8 cellular contexts compared by ENCODE assay signal in the genomic region with DNA sequence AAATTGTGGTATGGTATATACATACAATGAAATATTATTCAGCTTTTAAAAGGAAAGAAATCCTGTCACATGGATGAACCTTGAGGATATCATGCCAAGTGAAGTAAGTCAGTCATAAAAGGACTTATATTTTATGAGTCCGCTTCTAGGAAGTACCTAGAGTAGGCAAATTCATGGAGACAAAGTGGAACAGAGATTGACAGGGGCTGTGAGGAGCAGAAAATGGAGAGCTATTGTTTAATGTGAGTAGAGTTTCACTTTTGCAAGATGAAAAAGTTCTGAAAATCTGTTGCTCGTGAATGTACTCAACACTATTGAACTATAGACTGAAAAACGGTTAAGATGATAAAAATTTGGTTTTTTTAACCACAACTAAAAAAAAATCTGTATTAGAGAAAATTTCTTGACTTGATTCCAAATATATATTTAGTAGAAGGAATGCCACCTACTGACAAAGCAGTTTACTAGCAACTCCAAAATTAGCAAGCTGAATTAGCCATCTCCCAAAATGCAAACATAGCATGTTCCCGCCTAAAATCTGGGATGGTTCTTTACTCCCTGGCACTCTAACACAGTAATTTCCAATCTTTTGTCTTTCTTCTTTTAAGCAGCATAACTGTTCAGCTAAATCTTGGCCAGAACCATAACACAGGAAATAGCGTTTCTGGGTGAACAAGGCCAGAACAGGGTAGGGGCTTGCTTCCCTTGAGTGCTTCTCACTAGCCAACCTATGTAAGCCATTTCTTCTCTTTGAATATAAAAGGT. TPM values are rescaled to one million over a fixed set of nuclear protein-coding genes. Genes with fewer than 3 reads are reported as not detected.
DNase-seq lines count a peak whose midpoint lies in the region; ATAC-seq, FAIRE-seq and TF ChIP-seq lines count a peak whose summit lies in the region.

No MANE protein-coding gene starts in this region.

- DNase-seq in CD1c-positive myeloid dendritic cell (ENCODE audit: extremely low spot score) (peak; percentile 2), K562 (ENCODE audit: extremely low read depth in 1 of 4, low spot score in 3 of 4) (peak in 1 of 4 experiments; percentile 49), mesothelial cell of epicardium (ENCODE audit: low spot score in 2 of 2, unreplicated experiment in 2 of 2) (no peak), iPS-NIHi7 (ENCODE audit: extremely low spot score) (no peak), COLO829 (ENCODE audit: low spot score) (no peak)
- peak; percentile 36 for DNase-seq in Jurkat, Clone E6-1 (ENCODE audit: low read depth, low spot score)

- ATAC-seq in K562 (no peak), HG03045 (IDR thresholded peaks at IDR 0.05; ENCODE audit: unreplicated experiment) (no peak), HG03175 (IDR thresholded peaks at IDR 0.05; ENCODE audit: unreplicated experiment) (no peak)

- H3K27me3 ChIP-seq in K562 (ENCODE audit: control insufficient read depth in 2 of 2, insufficient read depth in 2 of 2, low read length in 2 of 2) = no peaks in the 10 kb centered on the region

- no peak overlapping the region for H2AFZ ChIP-seq in K562 (ENCODE audit: low read depth, low read length)

- no peak for TF ChIP-seq POLR2A in K562 (conservative IDR thresholded peaks at IDR 0.05)

- H3K4me3 ChIP-seq in Jurkat, Clone E6-1 (ENCODE audit: low read length) = peak overlapping the region; percentile 93
- peak overlapping the region; percentile 70 for H3K4me3 ChIP-seq in K562

- CTCF ChIA-PET in K562 (lab: Yijun Ruan, JAX; ENCODE audit: low intra/inter-chr PET ratio) = interaction anchor here (0.6 to 2.1 kb wide), 6 partner anchors 87 to 298 kb away, joined by 3 to 14 read pairs (median 4); a partner anchor contains a TSS

- peak overlapping the region; percentile 97 for H3K4me2 ChIP-seq in K562 (ENCODE audit: insufficient read depth, low read length)

- H3K79me2 ChIP-seq in K562 (ENCODE audit: control insufficient read depth, insufficient read depth, low read length) = peaks cover 92% of the 10 kb centered on the region

- peak overlapping the region; percentile 97 for H3K27ac ChIP-seq in K562 (ENCODE audit: extremely low read depth, low read depth, low read length)

- 20% methylated on average over 5 of the region's 5 CpGs for WGBS in K562 (ENCODE audit: insufficient coverage, low coverage, missing lambda C conversion rate)

- BruUV-seq in K562 (replicated peaks; lab: Mats Ljungman, UMichigan) = no TSS peak

- peak overlapping the region; percentile 55 for H3K27ac Mint-ChIP-seq in mesothelial cell of epicardium

- POLR2A ChIA-PET in K562 (lab: Yijun Ruan, JAX) = interaction anchor here (0.5 to 5.4 kb wide), 24 partner anchors 14 to 611 kb away, joined by 3 to 148 read pairs (median 4); a partner anchor contains a TSS

- H3K4me3 Mint-ChIP-seq in mesothelial cell of epicardium = peak overlapping the region; percentile 97

- TF ChIP-seq RAD21 in K562 (CRISPR knock-in tag; conservative IDR thresholded peaks at IDR 0.05 in 1 of 2, IDR thresholded peaks at IDR 0.05 in 1 of 2) = peak in 1 of 2 experiments; percentile 73; a peak in 2 of 4 replicates

- no peaks in the 10 kb centered on the region for H3K27me3 Mint-ChIP-seq in mesothelial cell of epicardium (ENCODE audit: low read depth)

- no peaks in the 10 kb centered on the region for H3K9me1 ChIP-seq in K562 (ENCODE audit: control insufficient read depth, insufficient read depth, low read length)

- no peaks in the 10 kb centered on the region for H3K9me3 Mint-ChIP-seq in mesothelial cell of epicardium

- peak overlapping the region; percentile 96 to 97 for H3K9ac ChIP-seq in K562 (ENCODE audit: insufficient read depth in 1 of 2, low read depth in 2 of 2, low read length in 2 of 2)

- peaks cover 64% of the 10 kb centered on the region for H3K36me3 ChIP-seq in K562 (ENCODE audit: control insufficient read depth, insufficient read depth, low read length)

- peaks cover 28% of the 10 kb centered on the region for H3K4me1 Mint-ChIP-seq in mesothelial cell of epicardium

- H3K36me3 Mint-ChIP-seq in mesothelial cell of epicardium = peaks cover 6% of the 10 kb centered on the region

- H4K20me1 ChIP-seq in K562 (replicated peaks; ENCODE audit: control insufficient read depth, insufficient read depth, low read length) = peaks cover 45% of the 10 kb centered on the region

- H3K9me3 ChIP-seq in K562 (replicated peaks; ENCODE audit: control insufficient read depth, insufficient read depth, low read depth, low read length) = no peaks in the 10 kb centered on the region

- intact Hi-C loops in K562 (cut with micrococcal nuclease) = loop anchor here (1.0 to 5.0 kb wide), 5 partner anchors 80 to 355 kb away; a partner anchor contains a TSS

- FAIRE-seq in K562 (lab: Jason Lieb, UNC) = peak; percentile 11

- TF ChIP-seq CTCF in K562 (IDR thresholded peaks at IDR 0.05 in 2 of 3, conservative IDR thresholded peaks at IDR 0.05 in 1 of 3; ENCODE audit: insufficient read depth in 2 of 3, low read depth in 1 of 3, low read length in 3 of 3) (peak in 2 of 3 experiments; percentile 51 to 84; a peak in 3 of 6 replicates), mesothelial cell of epicardium (IDR thresholded peaks at IDR 0.05; ENCODE audit: unreplicated experiment) (no peak)

- H3K4me1 ChIP-seq in K562 (replicated peaks in 1 of 2; ENCODE audit: control insufficient read depth in 2 of 2, insufficient read depth in 2 of 2, low read length in 2 of 2) = peaks cover 7 to 16% of the 10 kb centered on the region in 2 experiments

- no peak for TF ChIP-seq EP300 in K562 (IDR thresholded peaks at IDR 0.05; ENCODE audit: low read length)

- in situ Hi-C loops in K562 (cut with MboI) = no loop called here

RNA-seq across cellular contexts. Expression of a gene that starts 1.5 kb away (rescaled TPM):
- polyA plus RNA-seq in Jurkat, Clone E6-1 (2012; ENCODE audit: insufficient read depth, insufficient read length) = 130 TPM
- 307 and 375 TPM in 2 replicates for total RNA-seq in K562 (2011; cell fraction: chromatin; rRNA removed; ENCODE audit: low replicate concordance)
- 219 and 230 TPM in 2 replicates for total RNA-seq in K562 (2011; cell fraction: nucleolus; rRNA removed)
- 278 and 374 TPM in 2 replicates for total RNA-seq in K562 (2011; cell fraction: nucleoplasm; rRNA removed)
- 238 and 290 TPM in 2 replicates for total RNA-seq in K562 (2014; rRNA removed)
- total RNA-seq in K562 (2014; rRNA removed; fragmentation: Illumina TruSeq; extraction: Trizol) = 361 and 365 TPM in 2 replicates
- total RNA-seq in K562 (2015; rRNA removed; fragmentation: Illumina TruSeq; extraction: Trizol) = 330 and 363 TPM in 2 replicates
- total RNA-seq in K562 (2021) = 284 and 307 TPM in 2 replicates
- polyA plus RNA-seq in K562 (2011; rRNA removed) = 428 and 564 TPM in 2 replicates
- polyA plus RNA-seq in K562 (2011; cell fraction: cytosol; rRNA removed) = 516 and 625 TPM in 2 replicates
- polyA plus RNA-seq in K562 (2011; cell fraction: nucleus; rRNA removed) = 577 and 723 TPM in 2 replicates
- polyA plus RNA-seq in K562 (2012) = 381 and 502 TPM in 2 replicates
- polyA plus RNA-seq in K562 (2014; fragmentation: Illumina TruSeq; extraction: Trizol) = 551 and 645 TPM in 2 replicates
- polyA plus RNA-seq in K562 (2014; fragmentation: Nextera tagmentation; extraction: Ambion mirVana) = 100 to 1,000 TPM; 503 to 627 TPM
- 321 and 446 TPM in 2 replicates for polyA plus RNA-seq in K562 (2014; rRNA removed)
- 432 and 439 TPM in 2 replicates for polyA minus RNA-seq in K562 (2011; rRNA and poly(A)+ RNA removed)
- 143 and 172 TPM in 2 replicates for polyA minus RNA-seq in K562 (2011; cell fraction: cytosol; rRNA and poly(A)+ RNA removed)
- polyA minus RNA-seq in K562 (2011; cell fraction: nucleus; rRNA and poly(A)+ RNA removed) = 99.8 and 195 TPM in 2 replicates
- 38.8 to 45.0 TPM (median 43.2 TPM) in 3 replicates for total RNA-seq in mesothelial cell of epicardium

RNA-seq across cellular contexts. Expression of a gene that starts 2.2 kb away (rescaled TPM):
- 151 TPM for polyA plus RNA-seq in Jurkat, Clone E6-1 (2012; ENCODE audit: insufficient read depth, insufficient read length)
- 810 and 853 TPM in 2 replicates for total RNA-seq in K562 (2011; cell fraction: chromatin; rRNA removed; ENCODE audit: low replicate concordance)
- total RNA-seq in K562 (2011; cell fraction: nucleolus; rRNA removed) = 339 and 346 TPM in 2 replicates
- total RNA-seq in K562 (2011; cell fraction: nucleoplasm; rRNA removed) = 307 and 398 TPM in 2 replicates
- total RNA-seq in K562 (2014; rRNA removed) (415 and 450 TPM in 2 replicates), K562 (2014; rRNA removed; fragmentation: Illumina TruSeq; extraction: Trizol) (263 and 295 TPM in 2 replicates), K562 (2015; rRNA removed; fragmentation: Illumina TruSeq; extraction: Trizol) (239 and 251 TPM in 2 replicates), K562 (2021) (312 and 319 TPM in 2 replicates), mesothelial cell of epicardium (12.2 to 15.3 TPM (median 12.5 TPM) in 3 replicates)
- polyA plus RNA-seq in K562 (2011; rRNA removed) (580 and 584 TPM in 2 replicates), K562 (2014; fragmentation: Illumina TruSeq; extraction: Trizol) (412 and 430 TPM in 2 replicates), K562 (2014; fragmentation: Nextera tagmentation; extraction: Ambion mirVana) (100 to 1,000 TPM; 276 to 465 TPM), K562 (2014; rRNA removed) (410 and 427 TPM in 2 replicates)
- 370 and 430 TPM in 2 replicates for polyA plus RNA-seq in K562 (2011; cell fraction: cytosol; rRNA removed)
- polyA plus RNA-seq in K562 (2011; cell fraction: nucleus; rRNA removed) = 642 and 944 TPM in 2 replicates
- 267 and 326 TPM in 2 replicates for polyA plus RNA-seq in K562 (2012)
- polyA minus RNA-seq in K562 (2011; rRNA and poly(A)+ RNA removed) = 415 and 540 TPM in 2 replicates
- polyA minus RNA-seq in K562 (2011; cell fraction: cytosol; rRNA and poly(A)+ RNA removed) = 153 and 162 TPM in 2 replicates
- polyA minus RNA-seq in K562 (2011; cell fraction: nucleus; rRNA and poly(A)+ RNA removed) = 185 and 445 TPM in 2 replicates

RNA-seq across cellular contexts. Expression of a gene that starts 30.0 kb away (rescaled TPM):
- polyA plus RNA-seq in Jurkat, Clone E6-1 (2012; ENCODE audit: insufficient read depth, insufficient read length) = 98.1 TPM
- total RNA-seq in K562 (2011; cell fraction: chromatin; rRNA removed; ENCODE audit: low replicate concordance) = 119 and 122 TPM in 2 replicates
- total RNA-seq in K562 (2011; cell fraction: nucleolus; rRNA removed) = 71.8 and 76.0 TPM in 2 replicates
- total RNA-seq in K562 (2011; cell fraction: nucleoplasm; rRNA removed) = 107 and 142 TPM in 2 replicates
- total RNA-seq in K562 (2014; rRNA removed) (94.7 and 124 TPM in 2 replicates), K562 (2014; rRNA removed; fragmentation: Illumina TruSeq; extraction: Trizol) (57.2 and 59.5 TPM in 2 replicates), K562 (2015; rRNA removed; fragmentation: Illumina TruSeq; extraction: Trizol) (61.3 and 63.2 TPM in 2 replicates), K562 (2021) (66.8 and 68.0 TPM in 2 replicates), mesothelial cell of epicardium (33.4 to 36.8 TPM (median 34.0 TPM) in 3 replicates)
- polyA plus RNA-seq in K562 (2011; rRNA removed) (139 and 244 TPM in 2 replicates), K562 (2014; fragmentation: Illumina TruSeq; extraction: Trizol) (68.6 and 73.5 TPM in 2 replicates), K562 (2014; fragmentation: Nextera tagmentation; extraction: Ambion mirVana) (10 to 100 TPM; 20.4 to 25.9 TPM), K562 (2014; rRNA removed) (112 and 121 TPM in 2 replicates)
- 164 and 257 TPM in 2 replicates for polyA plus RNA-seq in K562 (2011; cell fraction: cytosol; rRNA removed)
- polyA plus RNA-seq in K562 (2011; cell fraction: nucleus; rRNA removed) = 71.0 and 99.7 TPM in 2 replicates
- polyA plus RNA-seq in K562 (2012) = 87.8 and 120 TPM in 2 replicates
- 116 and 185 TPM in 2 replicates for polyA minus RNA-seq in K562 (2011; rRNA and poly(A)+ RNA removed)
- 49.4 and 80.5 TPM in 2 replicates for polyA minus RNA-seq in K562 (2011; cell fraction: cytosol; rRNA and poly(A)+ RNA removed)
- polyA minus RNA-seq in K562 (2011; cell fraction: nucleus; rRNA and poly(A)+ RNA removed) = 24.9 and 58.9 TPM in 2 replicates

RNA-seq across cellular contexts. Expression of a gene that starts 45.2 kb away (rescaled TPM):
- polyA plus RNA-seq in Jurkat, Clone E6-1 (2012; ENCODE audit: insufficient read depth, insufficient read length) = 78.2 TPM
- 13.9 and 26.1 TPM in 2 replicates for total RNA-seq in K562 (2011; cell fraction: chromatin; rRNA removed; ENCODE audit: low replicate concordance)
- total RNA-seq in K562 (2011; cell fraction: nucleolus; rRNA removed) = 29.0 and 32.5 TPM in 2 replicates
- total RNA-seq in K562 (2011; cell fraction: nucleoplasm; rRNA removed) = 25.1 and 32.0 TPM in 2 replicates
- total RNA-seq in K562 (2014; rRNA removed) (160 and 182 TPM in 2 replicates), K562 (2014; rRNA removed; fragmentation: Illumina TruSeq; extraction: Trizol) (208 and 209 TPM in 2 replicates), K562 (2015; rRNA removed; fragmentation: Illumina TruSeq; extraction: Trizol) (181 and 198 TPM in 2 replicates), K562 (2021) (132 and 144 TPM in 2 replicates), mesothelial cell of epicardium (17.9 to 21.9 TPM (median 19.1 TPM) in 3 replicates)
- polyA plus RNA-seq in K562 (2011; rRNA removed) (175 and 219 TPM in 2 replicates), K562 (2014; fragmentation: Illumina TruSeq; extraction: Trizol) (197 and 237 TPM in 2 replicates), K562 (2014; fragmentation: Nextera tagmentation; extraction: Ambion mirVana) (100 to 1,000 TPM; 601 to 652 TPM), K562 (2014; rRNA removed) (223 TPM in 2 replicates)
- polyA plus RNA-seq in K562 (2011; cell fraction: cytosol; rRNA removed) = 88.3 and 113 TPM in 2 replicates
- 34.6 and 66.5 TPM in 2 replicates for polyA plus RNA-seq in K562 (2011; cell fraction: nucleus; rRNA removed)
- 159 TPM in 2 replicates for polyA plus RNA-seq in K562 (2012)
- polyA minus RNA-seq in K562 (2011; rRNA and poly(A)+ RNA removed) = 52.5 and 73.2 TPM in 2 replicates
- polyA minus RNA-seq in K562 (2011; cell fraction: cytosol; rRNA and poly(A)+ RNA removed) = 31.3 and 34.3 TPM in 2 replicates
- polyA minus RNA-seq in K562 (2011; cell fraction: nucleus; rRNA and poly(A)+ RNA removed) = 12.0 and 31.3 TPM in 2 replicates

RNA-seq across cellular contexts. Expression of a gene that starts 46.0 kb away (rescaled TPM):
- polyA plus RNA-seq in Jurkat, Clone E6-1 (2012; ENCODE audit: insufficient read depth, insufficient read length) = 78.7 TPM
- 103 and 120 TPM in 2 replicates for total RNA-seq in K562 (2011; cell fraction: chromatin; rRNA removed; ENCODE audit: low replicate concordance)
- total RNA-seq in K562 (2011; cell fraction: nucleolus; rRNA removed) = 79.7 and 81.6 TPM in 2 replicates
- total RNA-seq in K562 (2011; cell fraction: nucleoplasm; rRNA removed) = 66.5 and 67.1 TPM in 2 replicates
- total RNA-seq in K562 (2014; rRNA removed) (58.3 and 70.6 TPM in 2 replicates), K562 (2014; rRNA removed; fragmentation: Illumina TruSeq; extraction: Trizol) (53.9 and 54.0 TPM in 2 replicates), K562 (2015; rRNA removed; fragmentation: Illumina TruSeq; extraction: Trizol) (57.5 and 58.4 TPM in 2 replicates), K562 (2021) (115 and 132 TPM in 2 replicates), mesothelial cell of epicardium (34.6 to 38.2 TPM (median 34.9 TPM) in 3 replicates)
- polyA plus RNA-seq in K562 (2011; rRNA removed) (71.7 and 82.2 TPM in 2 replicates), K562 (2014; fragmentation: Illumina TruSeq; extraction: Trizol) (106 and 114 TPM in 2 replicates), K562 (2014; fragmentation: Nextera tagmentation; extraction: Ambion mirVana) (1 to 10 TPM in 1 of 2 experiments, under 1 TPM in 1; 0.96 to 1.2 TPM), K562 (2014; rRNA removed) (80.0 and 80.8 TPM in 2 replicates)
- polyA plus RNA-seq in K562 (2011; cell fraction: cytosol; rRNA removed) = 105 and 109 TPM in 2 replicates
- polyA plus RNA-seq in K562 (2011; cell fraction: nucleus; rRNA removed) = 104 and 124 TPM in 2 replicates
- polyA plus RNA-seq in K562 (2012) = 91.6 and 91.8 TPM in 2 replicates
- polyA minus RNA-seq in K562 (2011; rRNA and poly(A)+ RNA removed) = 93.7 and 126 TPM in 2 replicates
- 65.3 and 93.4 TPM in 2 replicates for polyA minus RNA-seq in K562 (2011; cell fraction: cytosol; rRNA and poly(A)+ RNA removed)
- 30.3 and 61.3 TPM in 2 replicates for polyA minus RNA-seq in K562 (2011; cell fraction: nucleus; rRNA and poly(A)+ RNA removed)

Comparison
In these comparisons a context has a peak if more than half of its experiments do, and no peak if none do; other contexts are left out.
1. DNase-seq: peak in CD1c-positive myeloid dendritic cell (single experiment) and Jurkat, Clone E6-1 (single experiment); none in mesothelial cell of epicardium (0 of 2), iPS-NIHi7 (single experiment) and COLO829 (single experiment).
2. RNA of a gene that starts 2.2 kb away (total RNA-seq): 239 to 853 TPM in K562; 12.2 to 15.3 TPM in mesothelial cell of epicardium; every median in the first group is over 10 times any median in the second.